Comparison of ENCODE assay signal across 1 cellular context in genomic region chr13:99605417-99606321, GRCh38.
TF ChIP-seq lines count a peak whose summit lies in the region.

No MANE protein-coding gene starts in this region.

TF ChIP-seq in HepG2, 621 proteins besides CTCF, POLR2A, EP300 and RAD21 (continued from another document and continues in another):
- TF ChIP-seq, protein P1, sequence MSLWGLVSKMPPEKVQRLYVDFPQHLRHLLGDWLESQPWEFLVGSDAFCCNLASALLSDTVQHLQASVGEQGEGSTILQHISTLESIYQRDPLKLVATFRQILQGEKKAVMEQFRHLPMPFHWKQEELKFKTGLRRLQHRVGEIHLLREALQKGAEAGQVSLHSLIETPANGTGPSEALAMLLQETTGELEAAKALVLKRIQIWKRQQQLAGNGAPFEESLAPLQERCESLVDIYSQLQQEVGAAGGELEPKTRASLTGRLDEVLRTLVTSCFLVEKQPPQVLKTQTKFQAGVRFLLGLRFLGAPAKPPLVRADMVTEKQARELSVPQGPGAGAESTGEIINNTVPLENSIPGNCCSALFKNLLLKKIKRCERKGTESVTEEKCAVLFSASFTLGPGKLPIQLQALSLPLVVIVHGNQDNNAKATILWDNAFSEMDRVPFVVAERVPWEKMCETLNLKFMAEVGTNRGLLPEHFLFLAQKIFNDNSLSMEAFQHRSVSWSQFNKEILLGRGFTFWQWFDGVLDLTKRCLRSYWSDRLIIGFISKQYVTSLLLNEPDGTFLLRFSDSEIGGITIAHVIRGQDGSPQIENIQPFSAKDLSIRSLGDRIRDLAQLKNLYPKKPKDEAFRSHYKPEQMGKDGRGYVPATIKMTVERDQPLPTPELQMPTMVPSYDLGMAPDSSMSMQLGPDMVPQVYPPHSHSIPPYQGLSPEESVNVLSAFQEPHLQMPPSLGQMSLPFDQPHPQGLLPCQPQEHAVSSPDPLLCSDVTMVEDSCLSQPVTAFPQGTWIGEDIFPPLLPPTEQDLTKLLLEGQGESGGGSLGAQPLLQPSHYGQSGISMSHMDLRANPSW (CRISPR knock-in tag; IDR thresholded peaks at IDR 0.05; ENCODE audit: borderline replicate concordance): 0 out of 2 replicates have a peak, but pooled peaks have one; percentile 44
- TF ChIP-seq FOSL2 (CRISPR knock-in tag; IDR thresholded peaks at IDR 0.05): no peak
- no peak for TF ChIP-seq RFX5 (IDR thresholded peaks at IDR 0.05; ENCODE audit: low read depth, low read length)
- no peak for TF ChIP-seq RFX1 (IDR thresholded peaks at IDR 0.05)
- TF ChIP-seq ZNF530 (CRISPR knock-in tag; IDR thresholded peaks at IDR 0.05; ENCODE audit: low read depth): no peak
- TF ChIP-seq ZEB1 (IDR thresholded peaks at IDR 0.05; ENCODE audit: insufficient replicate concordance, low read depth): peak; percentile 33
- peak; percentile 25; the same call in 1 of the 2 replicates for TF ChIP-seq TGIF2 (CRISPR knock-in tag; IDR thresholded peaks at IDR 0.05)
- TF ChIP-seq KLF9 (CRISPR knock-in tag; IDR thresholded peaks at IDR 0.05; ENCODE audit: low read depth): no peak
- no peak for TF ChIP-seq ZNF800 (CRISPR knock-in tag; IDR thresholded peaks at IDR 0.05)
- TF ChIP-seq SPEN (CRISPR knock-in tag; IDR thresholded peaks at IDR 0.05; ENCODE audit: low read depth): peak; percentile 18; the same call in 1 of the 2 replicates
- TF ChIP-seq SALL1 (CRISPR knock-in tag; IDR thresholded peaks at IDR 0.05): peak; percentile 52; the same call in 1 of the 2 replicates
- TF ChIP-seq FOXM1 (CRISPR knock-in tag; IDR thresholded peaks at IDR 0.05): no peak
- TF ChIP-seq ZNF652 (CRISPR knock-in tag; IDR thresholded peaks at IDR 0.05; ENCODE audit: borderline replicate concordance, low read depth): no peak
- TF ChIP-seq ARNTL (CRISPR knock-in tag; IDR thresholded peaks at IDR 0.05): 0 out of 2 replicates have a peak, but pooled peaks have one; percentile 18
- TF ChIP-seq IKZF4 (CRISPR knock-in tag; IDR thresholded peaks at IDR 0.05; ENCODE audit: borderline replicate concordance, low read depth, not compliant biosample characterization): no peak
- no peak for TF ChIP-seq PCBP2 (optimal IDR thresholded peaks at IDR 0.05; ENCODE audit: low read depth, low read length, poor library complexity, severe bottlenecking)
- no peak for TF ChIP-seq ARHGAP35 (CRISPR knock-in tag; IDR thresholded peaks at IDR 0.05; ENCODE audit: borderline replicate concordance)
- TF ChIP-seq ZMYM3 (CRISPR knock-in tag; IDR thresholded peaks at IDR 0.05): peak; percentile 50; the same call in 1 of the 2 replicates
- no peak for TF ChIP-seq PLRG1 (conservative IDR thresholded peaks at IDR 0.05)
- no peak for TF ChIP-seq ZNF83 (CRISPR knock-in tag; IDR thresholded peaks at IDR 0.05; ENCODE audit: borderline replicate concordance)
- no peak for TF ChIP-seq NPAS2 (CRISPR knock-in tag; IDR thresholded peaks at IDR 0.05; ENCODE audit: borderline replicate concordance)
- TF ChIP-seq ZNF564 (CRISPR knock-in tag; IDR thresholded peaks at IDR 0.05): peak; percentile 19
- 0 out of 2 replicates have a peak, but pooled peaks have one; percentile 24 for TF ChIP-seq ZNF124 (CRISPR knock-in tag; IDR thresholded peaks at IDR 0.05)
- TF ChIP-seq, protein P2, sequence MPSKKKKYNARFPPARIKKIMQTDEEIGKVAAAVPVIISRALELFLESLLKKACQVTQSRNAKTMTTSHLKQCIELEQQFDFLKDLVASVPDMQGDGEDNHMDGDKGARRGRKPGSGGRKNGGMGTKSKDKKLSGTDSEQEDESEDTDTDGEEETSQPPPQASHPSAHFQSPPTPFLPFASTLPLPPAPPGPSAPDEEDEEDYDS (CRISPR knock-in tag; IDR thresholded peaks at IDR 0.05): no peak
- TF ChIP-seq ZNF432 (CRISPR knock-in tag; IDR thresholded peaks at IDR 0.05; ENCODE audit: borderline replicate concordance): no peak
- no peak for TF ChIP-seq FOXJ3 (CRISPR knock-in tag; IDR thresholded peaks at IDR 0.05; ENCODE audit: borderline replicate concordance)
- TF ChIP-seq MAX (IDR thresholded peaks at IDR 0.05): peak; percentile 56; the same call in 1 of the 2 replicates
- 0 out of 2 replicates have a peak, but pooled peaks have one; percentile 7 for TF ChIP-seq ZNF44 (CRISPR knock-in tag; IDR thresholded peaks at IDR 0.05)
- peak; percentile 25; the same call in 1 of the 2 replicates for TF ChIP-seq ZNF337 (CRISPR knock-in tag; IDR thresholded peaks at IDR 0.05; ENCODE audit: borderline replicate concordance, low read depth)
- TF ChIP-seq, protein P3, sequence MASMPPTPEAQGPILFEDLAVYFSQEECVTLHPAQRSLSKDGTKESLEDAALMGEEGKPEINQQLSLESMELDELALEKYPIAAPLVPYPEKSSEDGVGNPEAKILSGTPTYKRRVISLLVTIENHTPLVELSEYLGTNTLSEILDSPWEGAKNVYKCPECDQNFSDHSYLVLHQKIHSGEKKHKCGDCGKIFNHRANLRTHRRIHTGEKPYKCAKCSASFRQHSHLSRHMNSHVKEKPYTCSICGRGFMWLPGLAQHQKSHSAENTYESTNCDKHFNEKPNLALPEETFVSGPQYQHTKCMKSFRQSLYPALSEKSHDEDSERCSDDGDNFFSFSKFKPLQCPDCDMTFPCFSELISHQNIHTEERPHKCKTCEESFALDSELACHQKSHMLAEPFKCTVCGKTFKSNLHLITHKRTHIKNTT (CRISPR knock-in tag; IDR thresholded peaks at IDR 0.05): no peak
- 0 out of 2 replicates have a peak, but pooled peaks have one; percentile 40 for TF ChIP-seq ZNF891 (CRISPR knock-in tag; IDR thresholded peaks at IDR 0.05)
- TF ChIP-seq, protein P4, sequence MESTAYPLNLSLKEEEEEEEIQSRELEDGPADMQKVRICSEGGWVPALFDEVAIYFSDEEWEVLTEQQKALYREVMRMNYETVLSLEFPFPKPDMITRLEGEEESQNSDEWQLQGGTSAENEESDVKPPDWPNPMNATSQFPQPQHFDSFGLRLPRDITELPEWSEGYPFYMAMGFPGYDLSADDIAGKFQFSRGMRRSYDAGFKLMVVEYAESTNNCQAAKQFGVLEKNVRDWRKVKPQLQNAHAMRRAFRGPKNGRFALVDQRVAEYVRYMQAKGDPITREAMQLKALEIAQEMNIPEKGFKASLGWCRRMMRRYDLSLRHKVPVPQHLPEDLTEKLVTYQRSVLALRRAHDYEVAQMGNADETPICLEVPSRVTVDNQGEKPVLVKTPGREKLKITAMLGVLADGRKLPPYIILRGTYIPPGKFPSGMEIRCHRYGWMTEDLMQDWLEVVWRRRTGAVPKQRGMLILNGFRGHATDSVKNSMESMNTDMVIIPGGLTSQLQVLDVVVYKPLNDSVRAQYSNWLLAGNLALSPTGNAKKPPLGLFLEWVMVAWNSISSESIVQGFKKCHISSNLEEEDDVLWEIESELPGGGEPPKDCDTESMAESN (CRISPR knock-in tag; conservative IDR thresholded peaks at IDR 0.05): no peak
- 0 out of 2 replicates have a peak, but pooled peaks have one; percentile 52 for TF ChIP-seq ZNF318 (CRISPR knock-in tag; IDR thresholded peaks at IDR 0.05)
- no peak for TF ChIP-seq ZNF75D (CRISPR knock-in tag; IDR thresholded peaks at IDR 0.05; ENCODE audit: borderline replicate concordance)
- peak; percentile 81; the same call in 1 of the 2 replicates for TF ChIP-seq HNRNPL (IDR thresholded peaks at IDR 0.05; ENCODE audit: low read depth, low read length)
- no peak for TF ChIP-seq GATAD1 (CRISPR knock-in tag; IDR thresholded peaks at IDR 0.05)
- no peak for TF ChIP-seq ZNF10 (CRISPR knock-in tag; IDR thresholded peaks at IDR 0.05; ENCODE audit: borderline replicate concordance, low read depth)
- peak; percentile 2; the same call in 1 of the 2 replicates for TF ChIP-seq PHF8 (CRISPR knock-in tag; IDR thresholded peaks at IDR 0.05)
- TF ChIP-seq TRIM24 (CRISPR knock-in tag; IDR thresholded peaks at IDR 0.05): no peak
- TF ChIP-seq, protein P5, sequence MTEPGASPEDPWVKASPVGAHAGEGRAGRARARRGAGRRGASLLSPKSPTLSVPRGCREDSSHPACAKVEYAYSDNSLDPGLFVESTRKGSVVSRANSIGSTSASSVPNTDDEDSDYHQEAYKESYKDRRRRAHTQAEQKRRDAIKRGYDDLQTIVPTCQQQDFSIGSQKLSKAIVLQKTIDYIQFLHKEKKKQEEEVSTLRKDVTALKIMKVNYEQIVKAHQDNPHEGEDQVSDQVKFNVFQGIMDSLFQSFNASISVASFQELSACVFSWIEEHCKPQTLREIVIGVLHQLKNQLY (CRISPR knock-in tag; IDR thresholded peaks at IDR 0.05): no peak
- TF ChIP-seq ZNF552 (CRISPR knock-in tag; IDR thresholded peaks at IDR 0.05; ENCODE audit: borderline replicate concordance): no peak
- TF ChIP-seq ZNF883 (CRISPR knock-in tag; IDR thresholded peaks at IDR 0.05; ENCODE audit: not compliant biosample characterization): no peak
- no peak for TF ChIP-seq NCOA5 (CRISPR knock-in tag; IDR thresholded peaks at IDR 0.05)
- TF ChIP-seq RFXANK (CRISPR knock-in tag; IDR thresholded peaks at IDR 0.05): no peak
- TF ChIP-seq NBN (conservative IDR thresholded peaks at IDR 0.05): no peak
- no peak for TF ChIP-seq NCOA1 (CRISPR knock-in tag; IDR thresholded peaks at IDR 0.05)
- peak; percentile 79 for TF ChIP-seq HNF4A (CRISPR knock-in tag; IDR thresholded peaks at IDR 0.05)
- TF ChIP-seq ISL2 (CRISPR knock-in tag; IDR thresholded peaks at IDR 0.05): no peak
- no peak for TF ChIP-seq SCMH1 (CRISPR knock-in tag; IDR thresholded peaks at IDR 0.05; ENCODE audit: borderline replicate concordance)
- TF ChIP-seq ZNF501 (CRISPR knock-in tag; IDR thresholded peaks at IDR 0.05): peak; percentile 5; the same call in 1 of the 2 replicates
- 0 out of 2 replicates have a peak, but pooled peaks have one; percentile 28 for TF ChIP-seq ZNF879 (CRISPR knock-in tag; IDR thresholded peaks at IDR 0.05)
- peak; percentile 74; the same call in 1 of the 2 replicates for TF ChIP-seq ZNF614 (CRISPR knock-in tag; IDR thresholded peaks at IDR 0.05; ENCODE audit: borderline replicate concordance)
- peak; percentile 22; the same call in 1 of the 2 replicates for TF ChIP-seq KDM3A (CRISPR knock-in tag; IDR thresholded peaks at IDR 0.05; ENCODE audit: low read depth)
